1 cellular context compared by ENCODE assay signal in the genomic region with DNA sequence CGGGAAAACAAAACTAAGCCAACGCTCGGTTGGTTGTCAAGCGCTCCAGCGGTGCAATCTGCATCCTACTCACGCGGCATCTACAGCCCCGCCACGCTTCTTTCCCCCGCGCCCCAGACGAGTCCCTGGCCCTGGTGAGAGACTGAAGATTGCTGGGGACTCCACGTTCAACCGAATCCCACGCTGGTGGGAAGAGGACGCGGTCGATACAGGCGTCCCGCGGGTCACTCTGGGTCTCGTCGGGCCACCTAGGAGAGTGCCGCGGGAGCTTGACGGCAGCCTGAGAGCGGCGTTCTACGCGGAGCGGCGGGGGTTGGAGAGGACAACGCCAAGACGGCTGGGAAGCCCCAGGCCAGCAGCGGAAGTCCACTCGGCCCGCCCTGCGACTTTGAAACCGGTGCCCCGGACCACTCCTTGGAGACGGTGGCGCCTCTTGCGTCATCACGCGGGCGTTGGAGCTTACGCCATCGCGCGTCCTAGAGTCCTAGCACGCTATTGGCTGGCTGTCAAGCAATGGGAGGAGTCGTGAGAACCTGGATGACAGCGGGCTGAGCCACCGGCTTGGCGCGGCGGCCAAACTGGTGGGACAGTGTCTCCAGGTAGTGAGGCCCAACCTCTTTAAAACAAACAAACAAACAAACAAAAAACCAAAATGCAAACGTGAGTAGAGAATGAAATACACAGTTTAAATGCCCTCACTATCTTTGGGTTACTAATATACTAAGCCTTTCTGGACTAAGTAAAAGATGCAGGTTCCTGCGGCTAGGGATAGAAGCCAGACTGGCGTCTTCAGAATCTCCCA.
TF ChIP-seq lines count a peak whose summit lies in the region.

A gene (minus strand): TSS at position 367 of the 802 bp plus-strand sequence. CDS start 436 bp downstream, outside the sequence.

TF ChIP-seq in GM12878, 131 proteins besides CTCF, POLR2A, EP300 and RAD21 (continued from another document and continues in another):
- TF ChIP-seq, protein P1, sequence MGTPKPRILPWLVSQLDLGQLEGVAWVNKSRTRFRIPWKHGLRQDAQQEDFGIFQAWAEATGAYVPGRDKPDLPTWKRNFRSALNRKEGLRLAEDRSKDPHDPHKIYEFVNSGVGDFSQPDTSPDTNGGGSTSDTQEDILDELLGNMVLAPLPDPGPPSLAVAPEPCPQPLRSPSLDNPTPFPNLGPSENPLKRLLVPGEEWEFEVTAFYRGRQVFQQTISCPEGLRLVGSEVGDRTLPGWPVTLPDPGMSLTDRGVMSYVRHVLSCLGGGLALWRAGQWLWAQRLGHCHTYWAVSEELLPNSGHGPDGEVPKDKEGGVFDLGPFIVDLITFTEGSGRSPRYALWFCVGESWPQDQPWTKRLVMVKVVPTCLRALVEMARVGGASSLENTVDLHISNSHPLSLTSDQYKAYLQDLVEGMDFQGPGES (IDR thresholded peaks at IDR 0.05): peak; percentile 37; the same call in 1 of the 2 replicates
- TF ChIP-seq, protein P2, sequence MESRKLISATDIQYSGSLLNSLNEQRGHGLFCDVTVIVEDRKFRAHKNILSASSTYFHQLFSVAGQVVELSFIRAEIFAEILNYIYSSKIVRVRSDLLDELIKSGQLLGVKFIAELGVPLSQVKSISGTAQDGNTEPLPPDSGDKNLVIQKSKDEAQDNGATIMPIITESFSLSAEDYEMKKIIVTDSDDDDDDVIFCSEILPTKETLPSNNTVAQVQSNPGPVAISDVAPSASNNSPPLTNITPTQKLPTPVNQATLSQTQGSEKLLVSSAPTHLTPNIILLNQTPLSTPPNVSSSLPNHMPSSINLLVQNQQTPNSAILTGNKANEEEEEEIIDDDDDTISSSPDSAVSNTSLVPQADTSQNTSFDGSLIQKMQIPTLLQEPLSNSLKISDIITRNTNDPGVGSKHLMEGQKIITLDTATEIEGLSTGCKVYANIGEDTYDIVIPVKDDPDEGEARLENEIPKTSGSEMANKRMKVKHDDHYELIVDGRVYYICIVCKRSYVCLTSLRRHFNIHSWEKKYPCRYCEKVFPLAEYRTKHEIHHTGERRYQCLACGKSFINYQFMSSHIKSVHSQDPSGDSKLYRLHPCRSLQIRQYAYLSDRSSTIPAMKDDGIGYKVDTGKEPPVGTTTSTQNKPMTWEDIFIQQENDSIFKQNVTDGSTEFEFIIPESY (IDR thresholded peaks at IDR 0.05): no peak
- no peak for TF ChIP-seq STAT1 (conservative IDR thresholded peaks at IDR 0.05)
- TF ChIP-seq, protein P3, sequence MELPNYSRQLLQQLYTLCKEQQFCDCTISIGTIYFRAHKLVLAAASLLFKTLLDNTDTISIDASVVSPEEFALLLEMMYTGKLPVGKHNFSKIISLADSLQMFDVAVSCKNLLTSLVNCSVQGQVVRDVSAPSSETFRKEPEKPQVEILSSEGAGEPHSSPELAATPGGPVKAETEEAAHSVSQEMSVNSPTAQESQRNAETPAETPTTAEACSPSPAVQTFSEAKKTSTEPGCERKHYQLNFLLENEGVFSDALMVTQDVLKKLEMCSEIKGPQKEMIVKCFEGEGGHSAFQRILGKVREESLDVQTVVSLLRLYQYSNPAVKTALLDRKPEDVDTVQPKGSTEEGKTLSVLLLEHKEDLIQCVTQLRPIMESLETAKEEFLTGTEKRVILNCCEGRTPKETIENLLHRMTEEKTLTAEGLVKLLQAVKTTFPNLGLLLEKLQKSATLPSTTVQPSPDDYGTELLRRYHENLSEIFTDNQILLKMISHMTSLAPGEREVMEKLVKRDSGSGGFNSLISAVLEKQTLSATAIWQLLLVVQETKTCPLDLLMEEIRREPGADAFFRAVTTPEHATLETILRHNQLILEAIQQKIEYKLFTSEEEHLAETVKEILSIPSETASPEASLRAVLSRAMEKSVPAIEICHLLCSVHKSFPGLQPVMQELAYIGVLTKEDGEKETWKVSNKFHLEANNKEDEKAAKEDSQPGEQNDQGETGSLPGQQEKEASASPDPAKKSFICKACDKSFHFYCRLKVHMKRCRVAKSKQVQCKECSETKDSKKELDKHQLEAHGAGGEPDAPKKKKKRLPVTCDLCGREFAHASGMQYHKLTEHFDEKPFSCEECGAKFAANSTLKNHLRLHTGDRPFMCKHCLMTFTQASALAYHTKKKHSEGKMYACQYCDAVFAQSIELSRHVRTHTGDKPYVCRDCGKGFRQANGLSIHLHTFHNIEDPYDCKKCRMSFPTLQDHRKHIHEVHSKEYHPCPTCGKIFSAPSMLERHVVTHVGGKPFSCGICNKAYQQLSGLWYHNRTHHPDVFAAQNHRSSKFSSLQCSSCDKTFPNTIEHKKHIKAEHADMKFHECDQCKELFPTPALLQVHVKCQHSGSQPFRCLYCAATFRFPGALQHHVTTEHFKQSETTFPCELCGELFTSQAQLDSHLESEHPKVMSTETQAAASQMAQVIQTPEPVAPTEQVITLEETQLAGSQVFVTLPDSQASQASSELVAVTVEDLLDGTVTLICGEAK (IDR thresholded peaks at IDR 0.05; ENCODE audit: borderline replicate concordance): 0 out of 2 replicates have a peak, but pooled peaks have one; percentile 8
- no peak for TF ChIP-seq NRF1 (conservative IDR thresholded peaks at IDR 0.05; ENCODE audit: low read depth, low read length)
- peak; percentile 54 for TF ChIP-seq SMAD1 (IDR thresholded peaks at IDR 0.05; ENCODE audit: low read depth, partially characterized antibody)
- TF ChIP-seq ZNF274 (IDR thresholded peaks at IDR 0.05; ENCODE audit: insufficient read depth, insufficient read length): no peak
- TF ChIP-seq, protein P4, sequence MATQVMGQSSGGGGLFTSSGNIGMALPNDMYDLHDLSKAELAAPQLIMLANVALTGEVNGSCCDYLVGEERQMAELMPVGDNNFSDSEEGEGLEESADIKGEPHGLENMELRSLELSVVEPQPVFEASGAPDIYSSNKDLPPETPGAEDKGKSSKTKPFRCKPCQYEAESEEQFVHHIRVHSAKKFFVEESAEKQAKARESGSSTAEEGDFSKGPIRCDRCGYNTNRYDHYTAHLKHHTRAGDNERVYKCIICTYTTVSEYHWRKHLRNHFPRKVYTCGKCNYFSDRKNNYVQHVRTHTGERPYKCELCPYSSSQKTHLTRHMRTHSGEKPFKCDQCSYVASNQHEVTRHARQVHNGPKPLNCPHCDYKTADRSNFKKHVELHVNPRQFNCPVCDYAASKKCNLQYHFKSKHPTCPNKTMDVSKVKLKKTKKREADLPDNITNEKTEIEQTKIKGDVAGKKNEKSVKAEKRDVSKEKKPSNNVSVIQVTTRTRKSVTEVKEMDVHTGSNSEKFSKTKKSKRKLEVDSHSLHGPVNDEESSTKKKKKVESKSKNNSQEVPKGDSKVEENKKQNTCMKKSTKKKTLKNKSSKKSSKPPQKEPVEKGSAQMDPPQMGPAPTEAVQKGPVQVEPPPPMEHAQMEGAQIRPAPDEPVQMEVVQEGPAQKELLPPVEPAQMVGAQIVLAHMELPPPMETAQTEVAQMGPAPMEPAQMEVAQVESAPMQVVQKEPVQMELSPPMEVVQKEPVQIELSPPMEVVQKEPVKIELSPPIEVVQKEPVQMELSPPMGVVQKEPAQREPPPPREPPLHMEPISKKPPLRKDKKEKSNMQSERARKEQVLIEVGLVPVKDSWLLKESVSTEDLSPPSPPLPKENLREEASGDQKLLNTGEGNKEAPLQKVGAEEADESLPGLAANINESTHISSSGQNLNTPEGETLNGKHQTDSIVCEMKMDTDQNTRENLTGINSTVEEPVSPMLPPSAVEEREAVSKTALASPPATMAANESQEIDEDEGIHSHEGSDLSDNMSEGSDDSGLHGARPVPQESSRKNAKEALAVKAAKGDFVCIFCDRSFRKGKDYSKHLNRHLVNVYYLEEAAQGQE (IDR thresholded peaks at IDR 0.05; ENCODE audit: low read depth, low read length): no peak
- TF ChIP-seq, protein P5, sequence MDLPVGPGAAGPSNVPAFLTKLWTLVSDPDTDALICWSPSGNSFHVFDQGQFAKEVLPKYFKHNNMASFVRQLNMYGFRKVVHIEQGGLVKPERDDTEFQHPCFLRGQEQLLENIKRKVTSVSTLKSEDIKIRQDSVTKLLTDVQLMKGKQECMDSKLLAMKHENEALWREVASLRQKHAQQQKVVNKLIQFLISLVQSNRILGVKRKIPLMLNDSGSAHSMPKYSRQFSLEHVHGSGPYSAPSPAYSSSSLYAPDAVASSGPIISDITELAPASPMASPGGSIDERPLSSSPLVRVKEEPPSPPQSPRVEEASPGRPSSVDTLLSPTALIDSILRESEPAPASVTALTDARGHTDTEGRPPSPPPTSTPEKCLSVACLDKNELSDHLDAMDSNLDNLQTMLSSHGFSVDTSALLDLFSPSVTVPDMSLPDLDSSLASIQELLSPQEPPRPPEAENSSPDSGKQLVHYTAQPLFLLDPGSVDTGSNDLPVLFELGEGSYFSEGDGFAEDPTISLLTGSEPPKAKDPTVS (IDR thresholded peaks at IDR 0.05; ENCODE audit: low read depth, low read length): no peak
- TF ChIP-seq RB1 (IDR thresholded peaks at IDR 0.05; ENCODE audit: borderline replicate concordance): no peak; the same call in 1 of the 2 replicates
- TF ChIP-seq, protein P6, sequence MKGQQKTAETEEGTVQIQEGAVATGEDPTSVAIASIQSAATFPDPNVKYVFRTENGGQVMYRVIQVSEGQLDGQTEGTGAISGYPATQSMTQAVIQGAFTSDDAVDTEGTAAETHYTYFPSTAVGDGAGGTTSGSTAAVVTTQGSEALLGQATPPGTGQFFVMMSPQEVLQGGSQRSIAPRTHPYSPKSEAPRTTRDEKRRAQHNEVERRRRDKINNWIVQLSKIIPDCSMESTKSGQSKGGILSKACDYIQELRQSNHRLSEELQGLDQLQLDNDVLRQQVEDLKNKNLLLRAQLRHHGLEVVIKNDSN (IDR thresholded peaks at IDR 0.05; ENCODE audit: borderline replicate concordance, extremely low read length, insufficient read depth, low read depth, low read length): no peak
- no peak for TF ChIP-seq MYB (IDR thresholded peaks at IDR 0.05; ENCODE audit: borderline replicate concordance, low read depth, low read length)
- TF ChIP-seq, protein P7, sequence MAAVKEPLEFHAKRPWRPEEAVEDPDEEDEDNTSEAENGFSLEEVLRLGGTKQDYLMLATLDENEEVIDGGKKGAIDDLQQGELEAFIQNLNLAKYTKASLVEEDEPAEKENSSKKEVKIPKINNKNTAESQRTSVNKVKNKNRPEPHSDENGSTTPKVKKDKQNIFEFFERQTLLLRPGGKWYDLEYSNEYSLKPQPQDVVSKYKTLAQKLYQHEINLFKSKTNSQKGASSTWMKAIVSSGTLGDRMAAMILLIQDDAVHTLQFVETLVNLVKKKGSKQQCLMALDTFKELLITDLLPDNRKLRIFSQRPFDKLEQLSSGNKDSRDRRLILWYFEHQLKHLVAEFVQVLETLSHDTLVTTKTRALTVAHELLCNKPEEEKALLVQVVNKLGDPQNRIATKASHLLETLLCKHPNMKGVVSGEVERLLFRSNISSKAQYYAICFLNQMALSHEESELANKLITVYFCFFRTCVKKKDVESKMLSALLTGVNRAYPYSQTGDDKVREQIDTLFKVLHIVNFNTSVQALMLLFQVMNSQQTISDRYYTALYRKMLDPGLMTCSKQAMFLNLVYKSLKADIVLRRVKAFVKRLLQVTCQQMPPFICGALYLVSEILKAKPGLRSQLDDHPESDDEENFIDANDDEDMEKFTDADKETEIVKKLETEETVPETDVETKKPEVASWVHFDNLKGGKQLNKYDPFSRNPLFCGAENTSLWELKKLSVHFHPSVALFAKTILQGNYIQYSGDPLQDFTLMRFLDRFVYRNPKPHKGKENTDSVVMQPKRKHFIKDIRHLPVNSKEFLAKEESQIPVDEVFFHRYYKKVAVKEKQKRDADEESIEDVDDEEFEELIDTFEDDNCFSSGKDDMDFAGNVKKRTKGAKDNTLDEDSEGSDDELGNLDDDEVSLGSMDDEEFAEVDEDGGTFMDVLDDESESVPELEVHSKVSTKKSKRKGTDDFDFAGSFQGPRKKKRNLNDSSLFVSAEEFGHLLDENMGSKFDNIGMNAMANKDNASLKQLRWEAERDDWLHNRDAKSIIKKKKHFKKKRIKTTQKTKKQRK (IDR thresholded peaks at IDR 0.05; ENCODE audit: low read depth, low read length): no peak
- TF ChIP-seq CHD1 (IDR thresholded peaks at IDR 0.05; ENCODE audit: low read depth, low read length): no peak
- no peak for TF ChIP-seq BRCA1 (IDR thresholded peaks at IDR 0.05; ENCODE audit: low read depth, low read length)
- TF ChIP-seq SMARCA5 (IDR thresholded peaks at IDR 0.05): peak; percentile 34; the same call in 1 of the 2 replicates
- TF ChIP-seq NFYA (IDR thresholded peaks at IDR 0.05; ENCODE audit: borderline replicate concordance, low read depth, low read length): no peak
- no peak for TF ChIP-seq ZZZ3 (IDR thresholded peaks at IDR 0.05; ENCODE audit: control insufficient read depth, insufficient read length, low read depth)
- TF ChIP-seq STAT3 (IDR thresholded peaks at IDR 0.05; ENCODE audit: low read depth, low read length): no peak
- TF ChIP-seq SIN3A (IDR thresholded peaks at IDR 0.05; ENCODE audit: low read depth, low read length): peak; percentile 87
- no peak for TF ChIP-seq PAX8 (IDR thresholded peaks at IDR 0.05)
- no peak for TF ChIP-seq TCF12 (IDR thresholded peaks at IDR 0.05; ENCODE audit: low read depth, low read length)
- TF ChIP-seq, protein P8, sequence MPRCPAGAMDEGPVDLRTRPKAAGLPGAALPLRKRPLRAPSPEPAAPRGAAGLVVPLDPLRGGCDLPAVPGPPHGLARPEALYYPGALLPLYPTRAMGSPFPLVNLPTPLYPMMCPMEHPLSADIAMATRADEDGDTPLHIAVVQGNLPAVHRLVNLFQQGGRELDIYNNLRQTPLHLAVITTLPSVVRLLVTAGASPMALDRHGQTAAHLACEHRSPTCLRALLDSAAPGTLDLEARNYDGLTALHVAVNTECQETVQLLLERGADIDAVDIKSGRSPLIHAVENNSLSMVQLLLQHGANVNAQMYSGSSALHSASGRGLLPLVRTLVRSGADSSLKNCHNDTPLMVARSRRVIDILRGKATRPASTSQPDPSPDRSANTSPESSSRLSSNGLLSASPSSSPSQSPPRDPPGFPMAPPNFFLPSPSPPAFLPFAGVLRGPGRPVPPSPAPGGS (IDR thresholded peaks at IDR 0.05; ENCODE audit: borderline replicate concordance, insufficient read depth, low read depth, low read length, poor library complexity, severe bottlenecking): no peak
- TF ChIP-seq, protein P9, sequence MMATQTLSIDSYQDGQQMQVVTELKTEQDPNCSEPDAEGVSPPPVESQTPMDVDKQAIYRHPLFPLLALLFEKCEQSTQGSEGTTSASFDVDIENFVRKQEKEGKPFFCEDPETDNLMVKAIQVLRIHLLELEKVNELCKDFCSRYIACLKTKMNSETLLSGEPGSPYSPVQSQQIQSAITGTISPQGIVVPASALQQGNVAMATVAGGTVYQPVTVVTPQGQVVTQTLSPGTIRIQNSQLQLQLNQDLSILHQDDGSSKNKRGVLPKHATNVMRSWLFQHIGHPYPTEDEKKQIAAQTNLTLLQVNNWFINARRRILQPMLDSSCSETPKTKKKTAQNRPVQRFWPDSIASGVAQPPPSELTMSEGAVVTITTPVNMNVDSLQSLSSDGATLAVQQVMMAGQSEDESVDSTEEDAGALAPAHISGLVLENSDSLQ (IDR thresholded peaks at IDR 0.05): peak; percentile 91
- TF ChIP-seq CBX3 (IDR thresholded peaks at IDR 0.05; ENCODE audit: borderline replicate concordance, low read depth): no peak
- no peak for TF ChIP-seq MTA2 (IDR thresholded peaks at IDR 0.05; ENCODE audit: low read depth)
- TF ChIP-seq MTA3 (IDR thresholded peaks at IDR 0.05; ENCODE audit: borderline replicate concordance, low read length): no peak
- TF ChIP-seq SIX5 (IDR thresholded peaks at IDR 0.05; ENCODE audit: low read depth, low read length, severe bottlenecking): no peak
- peak; percentile 21 to 49; a peak in 1 of 4 replicates for TF ChIP-seq BHLHE40 (IDR thresholded peaks at IDR 0.05; ENCODE audit: borderline replicate concordance in 1 of 2, low read depth in 2 of 2, low read length in 1 of 2)
- TF ChIP-seq HCFC1 (IDR thresholded peaks at IDR 0.05; ENCODE audit: low read length): peak; percentile 44; the same call in 1 of the 2 replicates
- TF ChIP-seq NR2F1 (conservative IDR thresholded peaks at IDR 0.05): no peak; the same call in 1 of the 2 replicates
